ENCODE assay signal across 1 cellular context in genomic region chr5:177024559-177024958, GRCh38.
TF ChIP-seq lines count a peak whose summit lies in the region.

No MANE protein-coding gene starts in this region.

TF ChIP-seq in GM12878, 131 proteins besides CTCF, POLR2A, EP300 and RAD21:
- TF ChIP-seq NR2F1 (conservative IDR thresholded peaks at IDR 0.05) (peak; percentile 83), IKZF1 (conservative IDR thresholded peaks at IDR 0.05) (peak; percentile 32; the same call in 1 of the 2 replicates), RBBP5 (conservative IDR thresholded peaks at IDR 0.05) (no peak), SIN3A (IDR thresholded peaks at IDR 0.05; ENCODE audit: low read depth, low read length) (no peak)
